14 cellular contexts compared by ENCODE assay signal in genomic region chr5:160638141-160638742, GRCh38.
"Had no signal": no experiment of that assay in that cellular context is flagged by ENCODE, and none has a peak within 500 bp of the region (broad histone marks: within the 10 kb centered on the region; RNA-seq: fewer than 3 reads in every experiment).

No MANE protein-coding gene starts in this region.

- ATAC-seq: activated CD4-positive, CD25-positive, alpha-beta regulatory T cell treated with anti-CD3 and anti-CD28 coated beads, Interleukin-2, amount 50 U/mL, for 24 hours; activated T-cell treated with anti-CD3 and anti-CD28 coated beads, Interleukin-2, amount 50 U/mL, for 4 hours had no signal

- H3K27me3 ChIP-seq: dorsolateral prefrontal cortex, ovary, uterus had no signal

- H3K27ac ChIP-seq: dorsolateral prefrontal cortex, esophagus muscularis mucosa, left ventricle myocardium inferior, ovary, uterus had no signal

- H3K4me1 ChIP-seq: esophagus muscularis mucosa, left ventricle myocardium inferior, uterus had no signal

- H3K9me3 ChIP-seq: esophagus muscularis mucosa, left ventricle myocardium inferior, ovary, uterus had no signal

- H3K36me3 ChIP-seq: esophagus muscularis mucosa, left ventricle myocardium inferior, ovary, uterus had no signal

- DNase-seq: activated CD4-positive, alpha-beta T cell treated with anti-CD3 and anti-CD28 coated beads, Interleukin-2, amount 50 U/mL, for 4 hours; activated effector memory CD4-positive, alpha-beta T cell treated with anti-CD3 and anti-CD28 coated beads, Interleukin-2, amount 50 U/mL, for 16 hours; activated naive CD8-positive, alpha-beta T cell treated with anti-CD3 and anti-CD28 coated beads for 36 hours; activated T-cell treated with anti-CD3 and anti-CD28 coated beads, Interleukin-2, amount 50 U/mL, for 4 hours; dorsolateral prefrontal cortex; glutamatergic neuron; left ventricle myocardium inferior; mesenchymal stem cell; ovary; retina; stimulated activated CD4-positive, alpha-beta T cell treated with anti-CD3 and anti-CD28 coated beads, Interleukin-4, amount 100 ng/mL, for 24 hours; uterus had no signal

- H3K4me3 ChIP-seq: dorsolateral prefrontal cortex, esophagus muscularis mucosa, left ventricle myocardium inferior, ovary, uterus had no signal
